Comparison of ENCODE assay signal across 29 cellular contexts in genomic region chr14:85483652-85484051, GRCh38. TPM values are rescaled to one million over a fixed set of nuclear protein-coding genes. Genes with fewer than 3 reads are reported as not detected.
"Had no signal": no experiment of that assay in that cellular context is flagged by ENCODE, and none has a peak within 500 bp of the region (broad histone marks: within the 10 kb centered on the region; RNA-seq: fewer than 3 reads in every experiment).

No MANE protein-coding gene starts in this region.

- H3K4me3 ChIP-seq: cardiac muscle cell, colonic mucosa, gastrocnemius medialis, ovary, psoas muscle, right atrium auricular region, suprapubic skin, tibial artery, upper lobe of right lung had no signal

- DNase-seq: activated B cell treated with CpG ODN at 0.5 μM for 24 hours; activated CD4-positive, alpha-beta T cell treated with anti-CD3 and anti-CD28 coated beads for 36 hours; activated CD8-positive, alpha-beta memory T cell treated with anti-CD3 and anti-CD28 coated beads, Interleukin-2, amount 10 ng/mL, durations not matched to agents 7 days and 5 days; activated CD8-positive, alpha-beta T cell treated with anti-CD3 and anti-CD28 coated beads, Interleukin-2, amount 10 ng/mL, durations not matched to agents 7 days and 5 days; activated naive CD4-positive, alpha-beta T cell; activated T-cell treated with anti-CD3 and anti-CD28 coated beads, Interleukin-2, amount 50 U/mL, for 48 hours; anterior cingulate cortex; cerebellar nuclear complex; colonic mucosa; effector CD8-positive, alpha-beta T cell; gastrocnemius medialis; glutamatergic neuron; hippocampal formation; kidney; left colon; mammary epithelial cell; naive B cell; nephron progenitor cell; ovary; psoas muscle; stimulated activated naive B cell treated with anti-CD40 and anti-IgM and Interleukin-4, amounts not matched to agents 10 μg/mL and 1 μg/mL and 100 μg/mL, for 72 hours; T-helper 1 cell; tibial artery; upper lobe of right lung had no signal

- FAIRE-seq: kidney had no signal

- H3K4me1 ChIP-seq: colonic mucosa, gastrocnemius medialis, psoas muscle, right atrium auricular region, suprapubic skin, upper lobe of right lung had no signal

- H3K36me3 ChIP-seq: cardiac muscle cell, colonic mucosa, gastrocnemius medialis, neutrophil, ovary, right atrium auricular region, suprapubic skin, tibial artery, upper lobe of right lung had no signal

- H3K9me3 ChIP-seq: colonic mucosa, gastrocnemius medialis, neutrophil, ovary, psoas muscle, right atrium auricular region, suprapubic skin, tibial artery, upper lobe of right lung had no signal

- H3K27me3 ChIP-seq: cardiac muscle cell, colonic mucosa, gastrocnemius medialis, neutrophil, ovary, right atrium auricular region, suprapubic skin, tibial artery, upper lobe of right lung had no signal

- H3K27ac ChIP-seq: cardiac muscle cell, colonic mucosa, gastrocnemius medialis, neutrophil, ovary, psoas muscle, suprapubic skin, tibial artery, upper lobe of right lung had no signal

- ATAC-seq: activated CD4-positive, alpha-beta T cell treated with anti-CD3 and anti-CD28 coated beads for 36 hours; activated CD8-positive, alpha-beta memory T cell treated with anti-CD3 and anti-CD28 coated beads, Interleukin-2, amount 10 ng/mL, durations not matched to agents 7 days and 5 days; activated CD8-positive, alpha-beta T cell treated with anti-CD3 and anti-CD28 coated beads, Interleukin-2, amount 10 ng/mL, durations not matched to agents 7 days and 5 days; activated naive CD4-positive, alpha-beta T cell treated with anti-CD3 and anti-CD28 coated beads, Interleukin-2, amount 50 U/mL, for 72 hours; gastrocnemius medialis; left colon; psoas muscle; stimulated activated naive B cell treated with anti-CD40 and anti-IgM and Interleukin-4, amounts not matched to agents 10 μg/mL and 1 μg/mL and 100 μg/mL, for 72 hours had no signal

RNA-seq across cellular contexts. Expression of gene FLRT2, which starts 46.3 kb away (rescaled TPM):
- total RNA-seq: activated B cell treated with CpG ODN at 0.5 μM for 24 hours; activated CD4-positive, alpha-beta T cell treated with anti-CD3 and anti-CD28 coated beads for 36 hours; activated CD8-positive, alpha-beta memory T cell treated with anti-CD3 and anti-CD28 coated beads, Interleukin-2, amount 10 ng/mL, durations not matched to agents 7 days and 5 days; activated CD8-positive, alpha-beta T cell treated with anti-CD3 and anti-CD28 coated beads, Interleukin-2, amount 10 ng/mL, durations not matched to agents 7 days and 5 days; activated naive CD4-positive, alpha-beta T cell treated with anti-CD3 and anti-CD28 coated beads, Interleukin-2, amount 50 U/mL, for 72 hours had no signal
